In the genomic region with DNA sequence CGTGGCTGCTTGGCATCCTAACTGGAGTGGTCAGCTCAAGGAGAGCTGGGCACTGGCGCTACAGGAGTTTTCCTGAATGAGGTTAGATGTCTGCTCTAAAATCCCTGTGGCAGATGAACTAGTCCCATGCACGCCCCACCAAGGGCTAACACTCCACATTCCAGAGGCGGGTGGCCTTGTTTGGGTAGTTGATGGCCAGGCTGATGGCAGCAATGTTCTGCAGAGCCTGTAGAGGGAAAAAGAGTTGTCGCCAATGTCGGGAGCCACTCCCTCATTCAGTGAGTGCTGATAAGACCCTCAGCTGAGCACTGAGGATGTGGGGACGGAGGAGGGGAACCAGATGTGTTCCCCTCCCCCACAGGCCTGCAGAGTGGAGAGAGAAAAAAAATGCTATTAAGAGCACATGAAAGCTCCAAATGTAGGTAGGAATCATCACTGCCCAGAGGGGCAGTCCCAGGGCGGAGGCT, we compare ENCODE assay signal across 1 cellular context.
TF ChIP-seq lines count a peak whose summit lies in the region.

No MANE protein-coding gene starts in this region.

TF ChIP-seq in K562, 482 proteins besides CTCF, POLR2A, EP300 and RAD21 (continued from another document):
- TF ChIP-seq TBL1XR1 (IDR thresholded peaks at IDR 0.05; ENCODE audit: low read length in 2 of 2) (peak in 1 of 2 experiments; percentile 47; a peak in 1 of 4 replicates), ARNT (IDR thresholded peaks at IDR 0.05) (no peak), EP400 (IDR thresholded peaks at IDR 0.05) (peak; percentile 15; the same call in 1 of the 2 replicates), SMARCE1 (IDR thresholded peaks at IDR 0.05) (peak; percentile 29; the same call in 1 of the 2 replicates), ZNF592 (IDR thresholded peaks at IDR 0.05) (peak; percentile 67; the same call in 1 of the 2 replicates), TCF3 (CRISPR knock-in tag; IDR thresholded peaks at IDR 0.05) (peak; percentile 60), MAFG (tag; conservative IDR thresholded peaks at IDR 0.05) (no peak), ZNF778 (CRISPR knock-in tag; IDR thresholded peaks at IDR 0.05) (no peak)
- TF ChIP-seq, protein P1, sequence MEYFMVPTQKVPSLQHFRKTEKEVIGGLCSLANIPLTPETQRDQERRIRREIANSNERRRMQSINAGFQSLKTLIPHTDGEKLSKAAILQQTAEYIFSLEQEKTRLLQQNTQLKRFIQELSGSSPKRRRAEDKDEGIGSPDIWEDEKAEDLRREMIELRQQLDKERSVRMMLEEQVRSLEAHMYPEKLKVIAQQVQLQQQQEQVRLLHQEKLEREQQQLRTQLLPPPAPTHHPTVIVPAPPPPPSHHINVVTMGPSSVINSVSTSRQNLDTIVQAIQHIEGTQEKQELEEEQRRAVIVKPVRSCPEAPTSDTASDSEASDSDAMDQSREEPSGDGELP (CRISPR knock-in tag; IDR thresholded peaks at IDR 0.05; ENCODE audit: borderline replicate concordance): peak; percentile 98
- TF ChIP-seq, protein P2, sequence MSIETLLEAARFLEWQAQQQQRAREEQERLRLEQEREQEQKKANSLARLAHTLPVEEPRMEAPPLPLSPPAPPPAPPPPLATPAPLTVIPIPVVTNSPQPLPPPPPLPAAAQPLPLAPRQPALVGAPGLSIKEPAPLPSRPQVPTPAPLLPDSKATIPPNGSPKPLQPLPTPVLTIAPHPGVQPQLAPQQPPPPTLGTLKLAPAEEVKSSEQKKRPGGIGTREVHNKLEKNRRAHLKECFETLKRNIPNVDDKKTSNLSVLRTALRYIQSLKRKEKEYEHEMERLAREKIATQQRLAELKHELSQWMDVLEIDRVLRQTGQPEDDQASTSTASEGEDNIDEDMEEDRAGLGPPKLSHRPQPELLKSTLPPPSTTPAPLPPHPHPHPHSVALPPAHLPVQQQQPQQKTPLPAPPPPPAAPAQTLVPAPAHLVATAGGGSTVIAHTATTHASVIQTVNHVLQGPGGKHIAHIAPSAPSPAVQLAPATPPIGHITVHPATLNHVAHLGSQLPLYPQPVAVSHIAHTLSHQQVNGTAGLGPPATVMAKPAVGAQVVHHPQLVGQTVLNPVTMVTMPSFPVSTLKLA (conservative IDR thresholded peaks at IDR 0.05): peak in 1 of 2 experiments; percentile 46; a peak in 1 of 4 replicates
